In the genomic region with DNA sequence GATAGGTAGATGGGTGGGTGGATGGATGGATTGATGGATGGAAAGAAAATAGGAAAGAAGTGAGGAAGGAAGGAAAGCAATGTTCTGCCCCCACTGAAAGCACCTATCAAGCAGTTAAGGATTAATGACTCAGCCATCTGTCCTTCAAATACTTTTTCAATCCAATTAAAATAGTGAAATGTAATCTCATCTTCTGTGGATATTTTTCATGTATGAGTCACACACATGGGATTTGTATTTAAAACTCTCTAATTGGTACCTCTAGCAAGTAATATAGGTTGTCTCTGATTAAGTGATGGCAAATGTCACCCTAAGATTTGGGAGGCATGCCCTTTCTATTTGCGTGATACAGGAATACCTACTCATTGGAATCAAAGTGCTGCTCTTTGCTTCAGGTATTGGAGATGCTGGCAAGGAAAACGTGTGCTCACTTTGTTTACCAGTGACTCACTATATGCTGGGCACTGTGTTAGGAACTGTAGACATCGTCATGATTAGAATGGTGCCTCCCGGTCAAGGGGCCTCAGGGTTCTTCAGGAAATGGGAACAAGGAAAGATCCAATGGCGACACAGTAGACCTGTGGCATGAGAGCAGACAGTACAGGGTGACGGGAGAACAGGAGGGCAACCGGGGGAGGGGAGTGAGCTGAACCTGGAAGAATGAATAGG, we compare ENCODE assay signal across 17 cellular contexts.
DNase-seq lines count a peak whose midpoint lies in the region; ATAC-seq and TF ChIP-seq lines count a peak whose summit lies in the region.
"Had no signal": no experiment of that assay in that cellular context is flagged by ENCODE, and none has a peak within 500 bp of the region (broad histone marks: within the 10 kb centered on the region; RNA-seq: fewer than 3 reads in every experiment).

No MANE protein-coding gene starts in this region.

- H3K4me1 Mint-ChIP-seq in brain: peaks cover 26% of the 10 kb centered on the region
- H3K4me1 Mint-ChIP-seq in stimulated activated effector memory CD8-positive, alpha-beta T cell treated with anti-CD3 and anti-CD28 coated beads, Interleukin-12 subunit alpha, Interleukin-12 subunit beta, amount 100 ng/mL, for 72 hours: no peaks in the 10 kb centered on the region

- H3K27me3 ChIP-seq in psoas muscle (ENCODE audit: insufficient read depth in 3 of 3, low read length in 2 of 3): no peaks in the 10 kb centered on the region

- H3K4me3 ChIP-seq in psoas muscle: no peak overlapping the region
- H3K4me3 ChIP-seq: GM12878 had no signal

- H3K9me3 ChIP-seq in psoas muscle: peaks cover 4% of the 10 kb centered on the region

- no peaks in the 10 kb centered on the region for H3K4me1 ChIP-seq in psoas muscle

- H3K27me3 Mint-ChIP-seq in brain: peaks cover 20% of the 10 kb centered on the region

- peaks cover 0 to 19% (median 0%) of the 10 kb centered on the region in 5 experiments for H3K9me3 Mint-ChIP-seq in brain
- peaks cover 6% of the 10 kb centered on the region for H3K9me3 Mint-ChIP-seq in stimulated activated effector memory CD8-positive, alpha-beta T cell treated with anti-CD3 and anti-CD28 coated beads, Interleukin-12 subunit alpha, Interleukin-12 subunit beta, amount 100 ng/mL, for 72 hours

- no peak for TF ChIP-seq CTCF in brain (conservative IDR thresholded peaks at IDR 0.05)
- no peak for TF ChIP-seq CTCF in psoas muscle (IDR thresholded peaks at IDR 0.05)

- peak overlapping the region in 1 of 5 experiments; percentile 14 for H3K4me3 Mint-ChIP-seq in brain
- no peak overlapping the region for H3K4me3 Mint-ChIP-seq in stimulated activated effector memory CD8-positive, alpha-beta T cell treated with anti-CD3 and anti-CD28 coated beads, Interleukin-12 subunit alpha, Interleukin-12 subunit beta, amount 100 ng/mL, for 72 hours

- intact Hi-C loops in psoas muscle (cut with DNase I): no loop called here

- no peaks in the 10 kb centered on the region for H3K36me3 Mint-ChIP-seq in brain
- H3K36me3 Mint-ChIP-seq in stimulated activated effector memory CD8-positive, alpha-beta T cell treated with anti-CD3 and anti-CD28 coated beads, Interleukin-12 subunit alpha, Interleukin-12 subunit beta, amount 100 ng/mL, for 72 hours: no peaks in the 10 kb centered on the region

- peak in 3 of 4 donors; percentile 32 to 63 (median 41) for ATAC-seq in psoas muscle
- no peak for ATAC-seq in stimulated activated effector memory CD8-positive, alpha-beta T cell treated with anti-CD3 and anti-CD28 coated beads, Interleukin-12 subunit alpha, Interleukin-12 subunit beta, amount 100 ng/mL, for 72 hours
- ATAC-seq: GM12878, HCT116 had no signal

- peak overlapping the region in 4 of 5 experiments; percentile 25 to 73 (median 48) for H3K27ac Mint-ChIP-seq in brain
- H3K27ac Mint-ChIP-seq in stimulated activated effector memory CD8-positive, alpha-beta T cell treated with anti-CD3 and anti-CD28 coated beads, Interleukin-12 subunit alpha, Interleukin-12 subunit beta, amount 100 ng/mL, for 72 hours: no peak overlapping the region

- DNase-seq in DMS 273 treated with DMSO at 0.1 percent for 48 hours (lab: John Stamatoyannopoulos, UW) (peak; percentile 79), NCI-H446 (lab: John Stamatoyannopoulos, UW) (peak; percentile 66 to 78), psoas muscle (no peak), NCI-H1105 treated with DMSO at 0.1 percent for 48 hours (lab: John Stamatoyannopoulos, UW) (no peak), UCSD-AML1 (lab: John Stamatoyannopoulos, UW; ENCODE audit: unreplicated experiment) (no peak), NCI-H774 (lab: John Stamatoyannopoulos, UW) (no peak)
- no peak for DNase-seq in stimulated activated effector memory CD8-positive, alpha-beta T cell treated with anti-CD3 and anti-CD28 coated beads, Interleukin-12 subunit alpha, Interleukin-12 subunit beta, amount 100 ng/mL, for 72 hours (ENCODE audit: low spot score in 2 of 2)
- DNase-seq: activated naive CD4-positive, alpha-beta T cell treated with Interleukin-2 at 50 U/mL for 16 hours; activated T-cell treated with anti-CD3 and anti-CD28 coated beads for 4 hours; anterior cingulate cortex; GF-D8; NCI-H1436 treated with DMSO at 0.1 percent for 48 hours; stimulated activated naive CD4-positive, alpha-beta T cell treated with Interleukin-2 at 50 U/mL for 16 hours; trophoblast cell had no signal

- H3K27ac ChIP-seq in psoas muscle: no peak overlapping the region

- 71 to 80% (median 78%) methylated on average over 7 of the region's 7 CpGs for WGBS in psoas muscle, 3 donors

- no peaks in the 10 kb centered on the region for H3K36me3 ChIP-seq in psoas muscle (ENCODE audit: insufficient read depth in 1 of 2, low read depth in 1 of 2)

Comparison
In these comparisons a context has a peak if more than half of its experiments do, and no peak if none do; other contexts are left out.
1. DNase-seq: peak in DMS 273 treated with DMSO at 0.1 percent for 48 hours (single experiment) and NCI-H446 (2 of 2); none in psoas muscle (0 of 2), NCI-H1105 treated with DMSO at 0.1 percent for 48 hours (single experiment), stimulated activated effector memory CD8-positive, alpha-beta T cell treated with anti-CD3 and anti-CD28 coated beads, Interleukin-12 subunit alpha, Interleukin-12 subunit beta, amount 100 ng/mL, for 72 hours (0 of 2), UCSD-AML1 (single experiment) and NCI-H774 (single experiment).